In the genomic region with DNA sequence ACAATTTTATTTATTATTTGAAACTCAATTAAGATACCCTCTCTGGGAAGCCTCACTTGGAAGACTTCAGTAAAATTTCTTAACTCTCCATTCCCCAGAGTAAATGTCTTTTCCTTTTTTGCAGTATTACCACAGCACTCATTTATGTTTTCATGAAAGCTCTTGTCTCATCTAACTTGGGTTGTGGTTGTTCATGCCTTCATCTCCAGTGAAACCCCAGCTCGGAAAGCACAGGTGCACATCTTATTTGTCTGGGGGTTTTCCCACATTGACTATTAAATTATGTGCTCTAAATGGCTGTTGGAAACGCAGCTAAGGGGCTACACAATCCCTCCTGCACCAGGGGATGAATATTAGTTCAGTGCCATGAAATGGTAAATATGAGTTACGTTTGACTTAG, we compare ENCODE assay signal across 18 cellular contexts.
DNase-seq lines count a peak whose midpoint lies in the region; ATAC-seq and TF ChIP-seq lines count a peak whose summit lies in the region.
"Had no signal": no experiment of that assay in that cellular context is flagged by ENCODE, and none has a peak within 500 bp of the region (broad histone marks: within the 10 kb centered on the region; RNA-seq: fewer than 3 reads in every experiment).

No MANE protein-coding gene starts in this region.

- intact Hi-C loops in activated CD8-positive, alpha-beta T cell treated with anti-CD3 and anti-CD28 coated beads for 36 hours (cut with micrococcal nuclease): no loop called here

- TF ChIP-seq CTCF in GM06990 (IDR thresholded peaks at IDR 0.05; ENCODE audit: insufficient read depth, low read length, poor library complexity, severe bottlenecking) (no peak), OCI-LY3 (IDR thresholded peaks at IDR 0.05; ENCODE audit: low read depth, low read length) (no peak)
- TF ChIP-seq CTCF in activated CD8-positive, alpha-beta T cell treated with anti-CD3 and anti-CD28 coated beads for 36 hours (IDR thresholded peaks at IDR 0.05): no peak

- no peaks in the 10 kb centered on the region for H3K4me1 Mint-ChIP-seq in activated CD8-positive, alpha-beta T cell treated with anti-CD3 and anti-CD28 coated beads for 36 hours (ENCODE audit: low read depth)
- H3K4me1 Mint-ChIP-seq: B cell had no signal

- no peaks in the 10 kb centered on the region for H3K36me3 ChIP-seq in GM06990 (ENCODE audit: control insufficient read depth, insufficient read depth, low read length)
- H3K36me3 ChIP-seq in OCI-LY3 (replicated peaks; ENCODE audit: low read depth, low read length): no peaks in the 10 kb centered on the region
- H3K36me3 ChIP-seq: BLaER1 treated with 17β-estradiol and CSF1 and Interleukin-3, amounts not matched to agents 10 nM and 100 nM had no signal

- no peaks in the 10 kb centered on the region for H3K79me2 ChIP-seq in OCI-LY3 (ENCODE audit: low read length)

- H3K27me3 ChIP-seq in GM06990 (replicated peaks; ENCODE audit: control insufficient read depth, insufficient read depth, low read length) (no peaks in the 10 kb centered on the region), OCI-LY3 (ENCODE audit: low read depth, low read length) (no peaks in the 10 kb centered on the region)
- H3K27me3 ChIP-seq: BLaER1 treated with 17β-estradiol and CSF1 and Interleukin-3, amounts not matched to agents 10 nM and 100 nM had no signal

- CTCF ChIA-PET in activated CD8-positive, alpha-beta T cell treated with anti-CD3 and anti-CD28 coated beads for 36 hours (lab: Charles Lee): no interaction called here

- ATAC-seq in activated CD8-positive, alpha-beta T cell treated with anti-CD3 and anti-CD28 coated beads for 36 hours: no peak
- ATAC-seq: A549; CD8-positive, alpha-beta T cell; GM12878 had no signal

- no peak overlapping the region for H3K9ac ChIP-seq in OCI-LY3 (ENCODE audit: low read length)
- H3K9ac ChIP-seq: BLaER1 treated with 17β-estradiol and CSF1 and Interleukin-3, amounts not matched to agents 10 nM and 100 nM had no signal

- H3K4me3 ChIP-seq in GM06990 (replicated peaks; ENCODE audit: low read depth, low read length): no peak overlapping the region
- H3K4me3 ChIP-seq in OCI-LY3 (ENCODE audit: low read length): 0 out of 2 replicates have a peak overlapping the region, but pooled peaks have one; percentile 14
- H3K4me3 ChIP-seq: A549; BLaER1 treated with 17β-estradiol and CSF1 and Interleukin-3, amounts not matched to agents 10 nM and 100 nM; GM12878 had no signal

- no peak overlapping the region for H3K4me3 Mint-ChIP-seq in activated CD8-positive, alpha-beta T cell treated with anti-CD3 and anti-CD28 coated beads for 36 hours
- H3K4me3 Mint-ChIP-seq: B cell; CD4-positive, alpha-beta T cell; CD8-positive, alpha-beta T cell had no signal

- H3K27ac ChIP-seq in OCI-LY3 (ENCODE audit: low read length): no peak overlapping the region
- H3K27ac ChIP-seq: 22Rv1; A549; BLaER1 treated with 17β-estradiol and CSF1 and Interleukin-3, amounts not matched to agents 10 nM and 100 nM; C4-2B had no signal

- DNase-seq in GM06990 (ENCODE audit: extremely low read depth, insufficient read length) (peak; percentile 2), myocyte (ENCODE audit: low read depth) (peak; percentile 62), NCI-H1048 (lab: John Stamatoyannopoulos, UW) (no peak)
- no peak for DNase-seq in activated CD8-positive, alpha-beta T cell treated with anti-CD3 and anti-CD28 coated beads for 36 hours
- DNase-seq: AML-193; Caco-2; Calu3; CD4-positive, alpha-beta T cell; CD8-positive, alpha-beta T cell; DMS79 treated with DMSO at 0.1 percent for 48 hours; GF-D8 had no signal

- H3K36me3 Mint-ChIP-seq in activated CD8-positive, alpha-beta T cell treated with anti-CD3 and anti-CD28 coated beads for 36 hours (ENCODE audit: low read depth): no peaks in the 10 kb centered on the region
- H3K36me3 Mint-ChIP-seq: CD8-positive, alpha-beta T cell had no signal

- POLR2A ChIA-PET in activated CD8-positive, alpha-beta T cell treated with anti-CD3 and anti-CD28 coated beads for 36 hours (lab: Charles Lee): no interaction called here

- no peaks in the 10 kb centered on the region for H3K9me3 Mint-ChIP-seq in activated CD8-positive, alpha-beta T cell treated with anti-CD3 and anti-CD28 coated beads for 36 hours

- no peaks in the 10 kb centered on the region for H4K20me1 ChIP-seq in OCI-LY3 (ENCODE audit: insufficient read depth, low read length)
- H4K20me1 ChIP-seq: BLaER1 treated with 17β-estradiol and CSF1 and Interleukin-3, amounts not matched to agents 10 nM and 100 nM had no signal

- no peaks in the 10 kb centered on the region for H3K9me3 ChIP-seq in OCI-LY3 (ENCODE audit: insufficient read depth, low read length)
- H3K9me3 ChIP-seq: A549; BLaER1 treated with 17β-estradiol and CSF1 and Interleukin-3, amounts not matched to agents 10 nM and 100 nM had no signal

- H3K27ac Mint-ChIP-seq in activated CD8-positive, alpha-beta T cell treated with anti-CD3 and anti-CD28 coated beads for 36 hours: no peak overlapping the region
- H3K27ac Mint-ChIP-seq: B cell; CD4-positive, alpha-beta T cell; CD8-positive, alpha-beta T cell had no signal

- peaks cover 8% of the 10 kb centered on the region for H3K4me1 ChIP-seq in OCI-LY3 (ENCODE audit: low read length)
- H3K4me1 ChIP-seq: A549; BLaER1 treated with 17β-estradiol and CSF1 and Interleukin-3, amounts not matched to agents 10 nM and 100 nM; Caco-2 had no signal

- H2AFZ ChIP-seq in OCI-LY3 (ENCODE audit: low read depth, low read length): peak overlapping the region; percentile 24; the same call in 1 of the 2 replicates

- H3K27me3 Mint-ChIP-seq in activated CD8-positive, alpha-beta T cell treated with anti-CD3 and anti-CD28 coated beads for 36 hours: no peaks in the 10 kb centered on the region
- H3K27me3 Mint-ChIP-seq: B cell; CD4-positive, alpha-beta T cell had no signal

- peak overlapping the region; percentile 36 for H3K4me2 ChIP-seq in OCI-LY3 (ENCODE audit: low read length)
- H3K4me2 ChIP-seq: A549; BLaER1 treated with 17β-estradiol and CSF1 and Interleukin-3, amounts not matched to agents 10 nM and 100 nM had no signal

Comparison
In these comparisons a context has a peak if more than half of its experiments do, and no peak if none do; other contexts are left out.
1. DNase-seq: peak in GM06990 (single experiment) and myocyte (single experiment); none in NCI-H1048 (single experiment) and activated CD8-positive, alpha-beta T cell treated with anti-CD3 and anti-CD28 coated beads for 36 hours (single experiment).